2 cellular contexts compared by ENCODE assay signal in the genomic region with DNA sequence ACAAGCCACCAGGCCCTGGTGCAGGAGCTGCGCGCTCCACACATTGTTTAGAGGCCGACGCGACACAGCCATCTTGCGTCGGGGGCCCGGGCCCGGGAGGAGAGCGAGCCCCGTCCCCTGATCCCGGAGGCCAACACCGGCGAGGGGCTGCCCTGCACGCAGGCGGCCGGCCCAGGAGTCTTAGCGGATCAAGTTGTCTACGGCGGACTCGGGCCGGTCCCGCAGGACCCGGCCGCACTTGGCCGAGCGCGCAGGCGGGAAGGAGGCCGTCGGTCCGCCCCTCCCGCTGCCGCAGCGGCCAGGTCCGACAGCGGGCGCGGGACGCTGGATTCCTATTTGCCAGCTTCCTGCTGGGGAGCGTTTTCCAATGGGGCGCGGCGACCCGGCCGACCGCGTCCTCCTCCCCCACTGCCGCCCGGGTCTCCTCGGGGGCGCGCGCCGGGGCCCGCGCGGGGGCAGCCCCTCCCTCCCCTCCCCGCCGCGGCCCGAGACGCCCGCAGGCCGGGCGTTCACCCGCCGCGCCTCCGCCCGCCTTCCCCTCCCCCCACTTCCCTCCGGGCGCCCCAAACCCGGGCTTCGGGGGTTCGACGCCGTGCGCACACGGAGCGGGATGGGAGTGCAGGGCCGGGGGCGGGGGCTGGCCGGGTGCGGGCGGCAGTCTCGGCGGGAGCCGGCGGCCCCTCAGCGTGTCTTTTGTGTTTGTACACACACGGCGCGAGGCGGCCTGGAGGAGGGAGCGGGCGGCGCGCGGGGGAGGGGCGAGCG.
TF ChIP-seq lines count a peak whose summit lies in the region.

No MANE protein-coding gene starts in this region.

TF ChIP-seq in HEK293, 187 proteins besides CTCF, POLR2A, EP300 and RAD21 (continued from another document and continues in another):
- TF ChIP-seq, protein P1, sequence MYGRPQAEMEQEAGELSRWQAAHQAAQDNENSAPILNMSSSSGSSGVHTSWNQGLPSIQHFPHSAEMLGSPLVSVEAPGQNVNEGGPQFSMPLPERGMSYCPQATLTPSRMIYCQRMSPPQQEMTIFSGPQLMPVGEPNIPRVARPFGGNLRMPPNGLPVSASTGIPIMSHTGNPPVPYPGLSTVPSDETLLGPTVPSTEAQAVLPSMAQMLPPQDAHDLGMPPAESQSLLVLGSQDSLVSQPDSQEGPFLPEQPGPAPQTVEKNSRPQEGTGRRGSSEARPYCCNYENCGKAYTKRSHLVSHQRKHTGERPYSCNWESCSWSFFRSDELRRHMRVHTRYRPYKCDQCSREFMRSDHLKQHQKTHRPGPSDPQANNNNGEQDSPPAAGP (tag by site-specific recombination; IDR thresholded peaks at IDR 0.05), result peak; percentile 83
- TF ChIP-seq, protein P2, sequence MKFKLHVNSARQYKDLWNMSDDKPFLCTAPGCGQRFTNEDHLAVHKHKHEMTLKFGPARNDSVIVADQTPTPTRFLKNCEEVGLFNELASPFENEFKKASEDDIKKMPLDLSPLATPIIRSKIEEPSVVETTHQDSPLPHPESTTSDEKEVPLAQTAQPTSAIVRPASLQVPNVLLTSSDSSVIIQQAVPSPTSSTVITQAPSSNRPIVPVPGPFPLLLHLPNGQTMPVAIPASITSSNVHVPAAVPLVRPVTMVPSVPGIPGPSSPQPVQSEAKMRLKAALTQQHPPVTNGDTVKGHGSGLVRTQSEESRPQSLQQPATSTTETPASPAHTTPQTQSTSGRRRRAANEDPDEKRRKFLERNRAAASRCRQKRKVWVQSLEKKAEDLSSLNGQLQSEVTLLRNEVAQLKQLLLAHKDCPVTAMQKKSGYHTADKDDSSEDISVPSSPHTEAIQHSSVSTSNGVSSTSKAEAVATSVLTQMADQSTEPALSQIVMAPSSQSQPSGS (tag by site-specific recombination; IDR thresholded peaks at IDR 0.05; ENCODE audit: low read depth), result no peak
- peak; percentile 42; the same call in 1 of the 2 replicates for TF ChIP-seq GLI2 (tag by site-specific recombination; IDR thresholded peaks at IDR 0.05; ENCODE audit: borderline replicate concordance, low read depth)
- TF ChIP-seq SP7 (tag by site-specific recombination; IDR thresholded peaks at IDR 0.05), result peak; percentile 85
- peak; percentile 97 for TF ChIP-seq ZNF600 (tag by site-specific recombination; IDR thresholded peaks at IDR 0.05)
- no peak for TF ChIP-seq ZNF211 (tag by site-specific recombination; IDR thresholded peaks at IDR 0.05; ENCODE audit: low read depth)
- TF ChIP-seq SP3 (tag by site-specific recombination; IDR thresholded peaks at IDR 0.05), result peak; percentile 61
- no peak for TF ChIP-seq ZNF202 (tag by site-specific recombination; IDR thresholded peaks at IDR 0.05; ENCODE audit: borderline replicate concordance)
- TF ChIP-seq, protein P3, sequence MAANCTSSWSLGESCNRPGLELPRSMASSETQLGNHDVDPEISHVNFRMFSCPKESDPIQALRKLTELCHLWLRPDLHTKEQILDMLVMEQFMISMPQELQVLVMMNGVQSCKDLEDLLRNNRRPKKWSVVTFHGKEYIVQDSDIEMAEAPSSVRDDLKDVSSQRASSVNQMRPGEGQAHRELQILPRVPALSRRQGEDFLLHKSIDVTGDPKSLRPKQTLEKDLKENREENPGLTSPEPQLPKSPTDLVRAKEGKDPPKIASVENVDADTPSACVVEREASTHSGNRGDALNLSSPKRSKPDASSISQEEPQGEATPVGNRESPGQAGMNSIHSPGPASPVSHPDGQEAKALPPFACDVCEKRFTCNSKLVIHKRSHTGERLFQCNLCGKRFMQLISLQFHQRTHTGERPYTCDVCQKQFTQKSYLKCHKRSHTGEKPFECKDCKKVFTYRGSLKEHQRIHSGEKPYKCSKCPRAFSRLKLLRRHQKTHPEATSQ (tag by site-specific recombination; IDR thresholded peaks at IDR 0.05), result peak; percentile 96; the same call in 1 of the 2 replicates
- peak; percentile 68 for TF ChIP-seq KLF10 (tag by site-specific recombination; IDR thresholded peaks at IDR 0.05)
- TF ChIP-seq, protein P4, sequence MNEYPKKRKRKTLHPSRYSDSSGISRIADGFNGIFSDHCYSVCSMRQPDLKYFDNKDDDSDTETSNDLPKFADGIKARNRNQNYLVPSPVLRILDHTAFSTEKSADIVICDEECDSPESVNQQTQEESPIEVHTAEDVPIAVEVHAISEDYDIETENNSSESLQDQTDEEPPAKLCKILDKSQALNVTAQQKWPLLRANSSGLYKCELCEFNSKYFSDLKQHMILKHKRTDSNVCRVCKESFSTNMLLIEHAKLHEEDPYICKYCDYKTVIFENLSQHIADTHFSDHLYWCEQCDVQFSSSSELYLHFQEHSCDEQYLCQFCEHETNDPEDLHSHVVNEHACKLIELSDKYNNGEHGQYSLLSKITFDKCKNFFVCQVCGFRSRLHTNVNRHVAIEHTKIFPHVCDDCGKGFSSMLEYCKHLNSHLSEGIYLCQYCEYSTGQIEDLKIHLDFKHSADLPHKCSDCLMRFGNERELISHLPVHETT (tag by site-specific recombination; IDR thresholded peaks at IDR 0.05), result 0 out of 2 replicates have a peak, but pooled peaks have one; percentile 40
- TF ChIP-seq ZNF624 (tag by site-specific recombination; IDR thresholded peaks at IDR 0.05), result no peak
- peak; percentile 72 for TF ChIP-seq GLIS1 (tag by site-specific recombination; IDR thresholded peaks at IDR 0.05)
- no peak for TF ChIP-seq KLF9 (tag by site-specific recombination; IDR thresholded peaks at IDR 0.05; ENCODE audit: low read depth)
- TF ChIP-seq OVOL3 (tag by site-specific recombination; IDR thresholded peaks at IDR 0.05), result 0 out of 2 replicates have a peak, but pooled peaks have one; percentile 72
- TF ChIP-seq, protein P5, sequence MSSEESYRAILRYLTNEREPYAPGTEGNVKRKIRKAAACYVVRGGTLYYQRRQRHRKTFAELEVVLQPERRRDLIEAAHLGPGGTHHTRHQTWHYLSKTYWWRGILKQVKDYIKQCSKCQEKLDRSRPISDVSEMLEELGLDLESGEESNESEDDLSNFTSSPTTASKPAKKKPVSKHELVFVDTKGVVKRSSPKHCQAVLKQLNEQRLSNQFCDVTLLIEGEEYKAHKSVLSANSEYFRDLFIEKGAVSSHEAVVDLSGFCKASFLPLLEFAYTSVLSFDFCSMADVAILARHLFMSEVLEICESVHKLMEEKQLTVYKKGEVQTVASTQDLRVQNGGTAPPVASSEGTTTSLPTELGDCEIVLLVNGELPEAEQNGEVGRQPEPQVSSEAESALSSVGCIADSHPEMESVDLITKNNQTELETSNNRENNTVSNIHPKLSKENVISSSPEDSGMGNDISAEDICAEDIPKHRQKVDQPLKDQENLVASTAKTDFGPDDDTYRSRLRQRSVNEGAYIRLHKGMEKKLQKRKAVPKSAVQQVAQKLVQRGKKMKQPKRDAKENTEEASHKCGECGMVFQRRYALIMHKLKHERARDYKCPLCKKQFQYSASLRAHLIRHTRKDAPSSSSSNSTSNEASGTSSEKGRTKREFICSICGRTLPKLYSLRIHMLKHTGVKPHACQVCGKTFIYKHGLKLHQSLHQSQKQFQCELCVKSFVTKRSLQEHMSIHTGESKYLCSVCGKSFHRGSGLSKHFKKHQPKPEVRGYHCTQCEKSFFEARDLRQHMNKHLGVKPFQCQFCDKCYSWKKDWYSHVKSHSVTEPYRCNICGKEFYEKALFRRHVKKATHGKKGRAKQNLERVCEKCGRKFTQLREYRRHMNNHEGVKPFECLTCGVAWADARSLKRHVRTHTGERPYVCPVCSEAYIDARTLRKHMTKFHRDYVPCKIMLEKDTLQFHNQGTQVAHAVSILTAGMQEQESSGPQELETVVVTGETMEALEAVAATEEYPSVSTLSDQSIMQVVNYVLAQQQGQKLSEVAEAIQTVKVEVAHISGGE (tag by site-specific recombination; conservative IDR thresholded peaks at IDR 0.05; ENCODE audit: low read depth), result peak; percentile 84
- no peak for TF ChIP-seq ZNF707 (tag by site-specific recombination; IDR thresholded peaks at IDR 0.05)
- no peak for TF ChIP-seq ZNF311 (tag by site-specific recombination; IDR thresholded peaks at IDR 0.05; ENCODE audit: borderline replicate concordance)
- peak; percentile 73 for TF ChIP-seq SP2 (tag by site-specific recombination; IDR thresholded peaks at IDR 0.05)
- TF ChIP-seq KLF16 (tag by site-specific recombination; IDR thresholded peaks at IDR 0.05), result peak; percentile 86

TF ChIP-seq in K562, 482 proteins besides CTCF, POLR2A, EP300 and RAD21 (continued from another document and continues in another):
- TF ChIP-seq, protein P6, sequence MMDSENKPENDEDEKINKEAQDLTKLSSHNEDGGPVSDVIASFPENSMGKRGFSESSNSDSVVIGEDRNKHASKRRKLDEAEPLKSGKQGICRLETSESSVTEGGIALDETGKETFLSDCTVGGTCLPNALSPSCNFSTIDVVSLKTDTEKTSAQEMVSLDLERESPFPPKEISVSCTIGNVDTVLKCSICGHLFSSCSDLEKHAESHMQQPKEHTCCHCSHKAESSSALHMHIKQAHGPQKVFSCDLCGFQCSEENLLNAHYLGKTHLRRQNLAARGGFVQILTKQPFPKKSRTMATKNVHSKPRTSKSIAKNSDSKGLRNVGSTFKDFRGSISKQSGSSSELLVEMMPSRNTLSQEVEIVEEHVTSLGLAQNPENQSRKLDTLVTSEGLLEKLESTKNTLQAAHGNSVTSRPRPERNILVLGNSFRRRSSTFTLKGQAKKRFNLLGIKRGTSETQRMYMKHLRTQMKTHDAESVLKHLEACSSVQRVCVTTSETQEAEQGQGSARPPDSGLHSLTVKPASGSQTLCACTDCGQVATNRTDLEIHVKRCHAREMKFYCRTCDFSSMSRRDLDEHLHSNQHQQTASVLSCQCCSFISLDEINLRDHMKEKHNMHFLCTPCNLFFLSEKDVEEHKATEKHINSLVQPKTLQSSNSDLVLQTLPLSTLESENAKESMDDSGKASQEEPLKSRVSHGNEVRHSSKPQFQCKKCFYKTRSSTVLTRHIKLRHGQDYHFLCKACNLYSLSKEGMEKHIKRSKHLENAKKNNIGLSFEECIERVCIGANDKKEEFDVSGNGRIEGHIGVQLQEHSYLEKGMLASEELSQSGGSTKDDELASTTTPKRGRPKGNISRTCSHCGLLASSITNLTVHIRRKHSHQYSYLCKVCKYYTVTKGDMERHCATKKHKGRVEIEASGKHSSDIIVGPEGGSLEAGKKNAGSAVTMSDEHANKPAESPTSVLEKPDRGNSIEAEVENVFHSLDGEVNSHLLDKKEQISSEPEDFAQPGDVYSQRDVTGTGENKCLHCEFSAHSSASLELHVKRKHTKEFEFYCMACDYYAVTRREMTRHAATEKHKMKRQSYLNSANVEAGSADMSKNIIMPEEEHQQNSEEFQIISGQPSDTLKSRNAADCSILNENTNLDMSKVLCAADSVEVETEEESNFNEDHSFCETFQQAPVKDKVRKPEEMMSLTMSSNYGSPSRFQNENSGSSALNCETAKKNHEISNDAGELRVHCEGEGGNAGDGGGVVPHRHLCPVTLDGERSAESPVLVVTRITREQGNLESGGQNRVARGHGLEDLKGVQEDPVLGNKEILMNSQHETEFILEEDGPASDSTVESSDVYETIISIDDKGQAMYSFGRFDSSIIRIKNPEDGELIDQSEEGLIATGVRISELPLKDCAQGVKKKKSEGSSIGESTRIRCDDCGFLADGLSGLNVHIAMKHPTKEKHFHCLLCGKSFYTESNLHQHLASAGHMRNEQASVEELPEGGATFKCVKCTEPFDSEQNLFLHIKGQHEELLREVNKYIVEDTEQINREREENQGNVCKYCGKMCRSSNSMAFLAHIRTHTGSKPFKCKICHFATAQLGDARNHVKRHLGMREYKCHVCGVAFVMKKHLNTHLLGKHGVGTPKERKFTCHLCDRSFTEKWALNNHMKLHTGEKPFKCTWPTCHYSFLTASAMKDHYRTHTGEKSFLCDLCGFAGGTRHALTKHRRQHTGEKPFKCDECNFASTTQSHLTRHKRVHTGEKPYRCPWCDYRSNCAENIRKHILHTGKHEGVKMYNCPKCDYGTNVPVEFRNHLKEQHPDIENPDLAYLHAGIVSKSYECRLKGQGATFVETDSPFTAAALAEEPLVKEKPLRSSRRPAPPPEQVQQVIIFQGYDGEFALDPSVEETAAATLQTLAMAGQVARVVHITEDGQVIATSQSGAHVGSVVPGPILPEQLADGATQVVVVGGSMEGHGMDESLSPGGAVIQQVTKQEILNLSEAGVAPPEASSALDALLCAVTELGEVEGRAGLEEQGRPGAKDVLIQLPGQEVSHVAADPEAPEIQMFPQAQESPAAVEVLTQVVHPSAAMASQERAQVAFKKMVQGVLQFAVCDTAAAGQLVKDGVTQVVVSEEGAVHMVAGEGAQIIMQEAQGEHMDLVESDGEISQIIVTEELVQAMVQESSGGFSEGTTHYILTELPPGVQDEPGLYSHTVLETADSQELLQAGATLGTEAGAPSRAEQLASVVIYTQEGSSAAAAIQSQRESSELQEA (IDR thresholded peaks at IDR 0.05; ENCODE audit: low read depth), result no peak
- TF ChIP-seq, protein P7, sequence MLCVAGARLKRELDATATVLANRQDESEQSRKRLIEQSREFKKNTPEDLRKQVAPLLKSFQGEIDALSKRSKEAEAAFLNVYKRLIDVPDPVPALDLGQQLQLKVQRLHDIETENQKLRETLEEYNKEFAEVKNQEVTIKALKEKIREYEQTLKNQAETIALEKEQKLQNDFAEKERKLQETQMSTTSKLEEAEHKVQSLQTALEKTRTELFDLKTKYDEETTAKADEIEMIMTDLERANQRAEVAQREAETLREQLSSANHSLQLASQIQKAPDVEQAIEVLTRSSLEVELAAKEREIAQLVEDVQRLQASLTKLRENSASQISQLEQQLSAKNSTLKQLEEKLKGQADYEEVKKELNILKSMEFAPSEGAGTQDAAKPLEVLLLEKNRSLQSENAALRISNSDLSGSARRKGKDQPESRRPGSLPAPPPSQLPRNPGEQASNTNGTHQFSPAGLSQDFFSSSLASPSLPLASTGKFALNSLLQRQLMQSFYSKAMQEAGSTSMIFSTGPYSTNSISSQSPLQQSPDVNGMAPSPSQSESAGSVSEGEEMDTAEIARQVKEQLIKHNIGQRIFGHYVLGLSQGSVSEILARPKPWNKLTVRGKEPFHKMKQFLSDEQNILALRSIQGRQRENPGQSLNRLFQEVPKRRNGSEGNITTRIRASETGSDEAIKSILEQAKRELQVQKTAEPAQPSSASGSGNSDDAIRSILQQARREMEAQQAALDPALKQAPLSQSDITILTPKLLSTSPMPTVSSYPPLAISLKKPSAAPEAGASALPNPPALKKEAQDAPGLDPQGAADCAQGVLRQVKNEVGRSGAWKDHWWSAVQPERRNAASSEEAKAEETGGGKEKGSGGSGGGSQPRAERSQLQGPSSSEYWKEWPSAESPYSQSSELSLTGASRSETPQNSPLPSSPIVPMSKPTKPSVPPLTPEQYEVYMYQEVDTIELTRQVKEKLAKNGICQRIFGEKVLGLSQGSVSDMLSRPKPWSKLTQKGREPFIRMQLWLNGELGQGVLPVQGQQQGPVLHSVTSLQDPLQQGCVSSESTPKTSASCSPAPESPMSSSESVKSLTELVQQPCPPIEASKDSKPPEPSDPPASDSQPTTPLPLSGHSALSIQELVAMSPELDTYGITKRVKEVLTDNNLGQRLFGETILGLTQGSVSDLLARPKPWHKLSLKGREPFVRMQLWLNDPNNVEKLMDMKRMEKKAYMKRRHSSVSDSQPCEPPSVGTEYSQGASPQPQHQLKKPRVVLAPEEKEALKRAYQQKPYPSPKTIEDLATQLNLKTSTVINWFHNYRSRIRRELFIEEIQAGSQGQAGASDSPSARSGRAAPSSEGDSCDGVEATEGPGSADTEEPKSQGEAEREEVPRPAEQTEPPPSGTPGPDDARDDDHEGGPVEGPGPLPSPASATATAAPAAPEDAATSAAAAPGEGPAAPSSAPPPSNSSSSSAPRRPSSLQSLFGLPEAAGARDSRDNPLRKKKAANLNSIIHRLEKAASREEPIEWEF (CRISPR knock-in tag; IDR thresholded peaks at IDR 0.05), result no peak
- TF ChIP-seq PYGO2 (tag; IDR thresholded peaks at IDR 0.05) (no peak), NR2C2 (CRISPR knock-in tag; IDR thresholded peaks at IDR 0.05) (no peak), NR2C2 (tag; IDR thresholded peaks at IDR 0.05) (peak; percentile 73; the same call in 1 of the 2 replicates), HMG20B (CRISPR knock-in tag; IDR thresholded peaks at IDR 0.05) (no peak), ETS2 (tag; IDR thresholded peaks at IDR 0.05; ENCODE audit: borderline replicate concordance, poor library complexity, severe bottlenecking) (no peak), PPARD (CRISPR knock-in tag; IDR thresholded peaks at IDR 0.05) (no peak)
